In the genomic region with DNA sequence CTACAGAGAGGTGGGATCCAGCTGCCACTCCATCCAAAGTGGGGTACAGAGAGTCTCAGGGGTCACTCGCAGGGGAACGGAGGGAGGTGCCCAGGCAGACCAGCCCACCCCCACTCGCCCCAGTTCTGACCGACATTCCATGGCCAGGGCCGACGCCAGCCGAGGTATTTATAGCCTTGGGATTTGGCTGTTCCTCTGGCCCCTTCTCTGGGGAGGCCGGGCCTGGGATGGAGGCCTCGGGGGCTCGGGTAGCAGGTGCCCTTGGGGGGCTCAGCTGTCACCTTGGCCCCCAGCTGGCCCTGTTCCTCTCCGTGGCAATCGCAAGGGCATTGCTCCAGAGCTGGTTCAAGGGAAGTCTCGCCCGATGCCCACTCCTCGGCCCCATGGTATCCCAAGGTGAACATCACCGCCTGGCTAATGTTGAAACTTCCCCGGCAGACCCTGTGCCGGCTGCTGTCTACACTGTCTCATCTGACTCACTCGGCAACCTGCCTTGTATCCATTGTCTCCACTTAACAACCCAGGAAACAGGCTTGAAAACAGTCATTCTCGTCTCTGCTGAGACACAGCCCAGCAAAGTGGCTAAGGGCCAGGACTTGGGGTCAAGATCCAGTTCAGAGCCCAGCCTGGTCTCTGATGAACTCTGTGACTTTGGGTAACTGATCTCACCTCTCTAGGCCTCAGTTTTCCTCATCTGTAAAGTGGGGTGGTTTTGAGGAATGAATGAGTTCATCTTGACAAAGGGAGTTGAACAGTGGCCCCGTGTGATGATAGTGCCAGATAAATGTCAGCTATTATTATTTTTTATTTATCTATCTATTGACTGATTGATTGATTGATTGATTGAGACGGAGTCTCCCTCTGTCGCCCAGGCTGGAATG, we compare ENCODE assay signal across 14 cellular contexts. TPM values are rescaled to one million over a fixed set of nuclear protein-coding genes. Genes with fewer than 3 reads are reported as not detected.
A peak's percentile ranks its signal among the peaks of the same experiment; 100 is the strongest.
DNase-seq lines count a peak whose midpoint lies in the region; ATAC-seq, FAIRE-seq and TF ChIP-seq lines count a peak whose summit lies in the region.
"Had no signal": no experiment of that assay in that cellular context is flagged by ENCODE, and none has a peak within 500 bp of the region (broad histone marks: within the 10 kb centered on the region; RNA-seq: fewer than 3 reads in every experiment).

No MANE protein-coding gene starts in this region.

- TF ChIP-seq EP300 in stomach (IDR thresholded peaks at IDR 0.05), result no peak

- peaks cover 3% of the 10 kb centered on the region for H3K4me1 Mint-ChIP-seq in endothelial cell (ENCODE audit: unreplicated experiment)
- no peaks in the 10 kb centered on the region for H3K4me1 Mint-ChIP-seq in Caco-2 (ENCODE audit: low read depth, unreplicated experiment)

- TF ChIP-seq CTCF in endothelial cell (IDR thresholded peaks at IDR 0.05; ENCODE audit: unreplicated experiment) (no peak), stomach (IDR thresholded peaks at IDR 0.05) (no peak), Caco-2 (IDR thresholded peaks at IDR 0.05; ENCODE audit: insufficient read depth in 1 of 2, low read depth in 1 of 2, low read length in 1 of 2, severe bottlenecking in 1 of 2, unreplicated experiment in 1 of 2) (no peak), omental fat pad (IDR thresholded peaks at IDR 0.05) (no peak)

- TF ChIP-seq POLR2A in stomach (IDR thresholded peaks at IDR 0.05), result no peak

- H3K27ac ChIP-seq in layer of hippocampus (ENCODE audit: low read depth, low read length) (peak overlapping the region; percentile 46), stomach (peak overlapping the region in 4 of 5 donors; percentile 27 to 79 (median 51))

- H3K36me3 ChIP-seq in stomach (peaks cover 23 to 60% (median 53%) of the 10 kb centered on the region in 4 donors), Caco-2 (ENCODE audit: control insufficient read depth, insufficient read depth, low read length) (no peaks in the 10 kb centered on the region)

- H3K27me3 Mint-ChIP-seq in endothelial cell (ENCODE audit: unreplicated experiment) (peaks cover 5% of the 10 kb centered on the region), Caco-2 (ENCODE audit: insufficient read depth, unreplicated experiment) (no peaks in the 10 kb centered on the region)
- H3K27me3 Mint-ChIP-seq: activated naive CD8-positive, alpha-beta T cell treated with anti-CD3 and anti-CD28 coated beads for 36 hours; CD4-positive, CD25-positive, alpha-beta regulatory T cell had no signal

- intact Hi-C loops in stomach (cut with DNase I; ENCODE audit: low total_unique reads), result no loop called here
- intact Hi-C loops in Caco-2 (cut with micrococcal nuclease; ENCODE audit: unreplicated experiment), result no loop called here

- H3K4me3 ChIP-seq in stomach (no peak overlapping the region), Caco-2 (ENCODE audit: low read depth, low read length) (no peak overlapping the region)

- H3K9me3 ChIP-seq in stomach, result no peaks in the 10 kb centered on the region
- no peaks in the 10 kb centered on the region for H3K9me3 ChIP-seq in Caco-2

- ATAC-seq in GM18502 (IDR thresholded peaks at IDR 0.05; ENCODE audit: poor library complexity, unreplicated experiment) (no peak), omental fat pad (ENCODE audit: low FRiP score) (no peak)

- BruUV-seq in Caco-2 (replicated peaks; lab: Mats Ljungman, UMichigan), result no TSS peak

- H3K4me3 Mint-ChIP-seq in endothelial cell (ENCODE audit: unreplicated experiment) (peak overlapping the region; percentile 73), Caco-2 (ENCODE audit: unreplicated experiment) (no peak overlapping the region)
- H3K4me3 Mint-ChIP-seq: activated naive CD8-positive, alpha-beta T cell treated with anti-CD3 and anti-CD28 coated beads for 36 hours; CD4-positive, CD25-positive, alpha-beta regulatory T cell had no signal

- POLR2A ChIA-PET in Caco-2 (lab: Charles Lee), result no interaction called here

- whole genome bisulfite sequencing in stomach, 5 donors, result 73 to 90% (median 86%) methylated on average over 22 to 23 of the region's 23 CpGs

- H3K36me3 Mint-ChIP-seq in endothelial cell (ENCODE audit: low read depth, unreplicated experiment), result peaks cover 7% of the 10 kb centered on the region
- no peaks in the 10 kb centered on the region for H3K36me3 Mint-ChIP-seq in Caco-2 (ENCODE audit: insufficient read depth, unreplicated experiment)
- H3K36me3 Mint-ChIP-seq: CD4-positive, CD25-positive, alpha-beta regulatory T cell had no signal

- CTCF ChIA-PET in Caco-2 (lab: Charles Lee), result no interaction called here

- H3K9me3 Mint-ChIP-seq in endothelial cell (ENCODE audit: unreplicated experiment) (no peaks in the 10 kb centered on the region), Caco-2 (ENCODE audit: unreplicated experiment) (no peaks in the 10 kb centered on the region)
- H3K9me3 Mint-ChIP-seq: activated naive CD8-positive, alpha-beta T cell treated with anti-CD3 and anti-CD28 coated beads for 36 hours; CD4-positive, CD25-positive, alpha-beta regulatory T cell had no signal

- peaks cover 7 to 41% (median 21%) of the 10 kb centered on the region in 4 donors for H3K4me1 ChIP-seq in stomach
- no peaks in the 10 kb centered on the region for H3K4me1 ChIP-seq in Caco-2

- peak; percentile 18 for DNase-seq in RCC 7860 (ENCODE audit: low spot score)
- no peak for DNase-seq in endothelial cell (ENCODE audit: low spot score)
- DNase-seq in stomach, result no peak
- no peak for DNase-seq in NCI-H1436 treated with DMSO at 0.1 percent for 48 hours (lab: John Stamatoyannopoulos, UW)
- no peak for DNase-seq in Caco-2
- DNase-seq in omental fat pad (ENCODE audit: low spot score), result no peak
- DNase-seq: activated naive CD8-positive, alpha-beta T cell treated with anti-CD3 and anti-CD28 coated beads for 36 hours; CD4-positive, CD25-positive, alpha-beta regulatory T cell; NCI-H446 treated with DMSO at 0.1 percent for 48 hours; retina had no signal

- H3K27me3 ChIP-seq in layer of hippocampus (ENCODE audit: control insufficient read depth, insufficient read depth, low read length), result no peaks in the 10 kb centered on the region
- H3K27me3 ChIP-seq in stomach, result no peaks in the 10 kb centered on the region
- no peaks in the 10 kb centered on the region for H3K27me3 ChIP-seq in Caco-2 (replicated peaks; ENCODE audit: control insufficient read depth, insufficient read depth, low read length)

- no peak for FAIRE-seq in RCC 7860 (lab: Jason Lieb, UNC)

- H3K27ac Mint-ChIP-seq in endothelial cell (ENCODE audit: unreplicated experiment), result no peak overlapping the region
- H3K27ac Mint-ChIP-seq in Caco-2 (ENCODE audit: unreplicated experiment), result no peak overlapping the region
- H3K27ac Mint-ChIP-seq: activated naive CD8-positive, alpha-beta T cell treated with anti-CD3 and anti-CD28 coated beads for 36 hours had no signal

RNA-seq across cellular contexts. Expression of gene PRKACA, which starts 9.7 kb away (rescaled TPM):
- total RNA-seq in endothelial cell (ENCODE audit: unreplicated experiment) (122 TPM), stomach (100 to 1,000 TPM in 1 of 5 donors, 10 to 100 TPM in 4; 14.7 to 159 (median 26.6) TPM), Caco-2 (2022) (46.4 and 51.9 TPM in 2 replicates), omental fat pad (10 to 100 TPM; 31.5 to 56.1 (median 45.1) TPM)
- polyA plus RNA-seq in stomach, result 10 to 100 TPM; 27.7 to 43.8 (median 38.2) TPM

RNA-seq across cellular contexts. Expression of gene SAMD1, which starts 17.3 kb away (rescaled TPM):
- total RNA-seq in endothelial cell (ENCODE audit: unreplicated experiment) (29.5 TPM), stomach (100 to 1,000 TPM in 1 of 5 donors, 10 to 100 TPM in 3, 1 to 10 TPM in 1; 4.8 to 228 (median 24.6) TPM), Caco-2 (2022) (38.3 and 47.1 TPM in 2 replicates), omental fat pad (10 to 100 TPM in 2 of 4 donors, 1 to 10 TPM in 2; 8.6 to 22.5 (median 10.8) TPM)
- polyA plus RNA-seq in stomach, result 10 to 100 TPM; 16.3 to 29.1 (median 22.4) TPM

RNA-seq across cellular contexts. Expression of gene C19orf67, which starts 22.2 kb away (rescaled TPM):
- total RNA-seq in endothelial cell (ENCODE audit: unreplicated experiment), result not detected
- not detected for total RNA-seq in stomach
- polyA plus RNA-seq in stomach, result under 1 TPM in 1 of 3 donors, not detected in 2; 0.50 TPM
- not detected in 2 replicates for total RNA-seq in Caco-2 (2022)
- not detected for total RNA-seq in omental fat pad
- total RNA-seq: activated naive CD8-positive, alpha-beta T cell treated with anti-CD3 and anti-CD28 coated beads for 36 hours; CD4-positive, CD25-positive, alpha-beta regulatory T cell; mononuclear cell; temporal lobe had no signal
- polyA plus RNA-seq: CD4-positive, CD25-positive, alpha-beta regulatory T cell had no signal

RNA-seq across cellular contexts. Expression of gene ASF1B, which starts 28.6 kb away (rescaled TPM):
- 7.1 TPM for total RNA-seq in endothelial cell (ENCODE audit: unreplicated experiment)
- 100 to 1,000 TPM in 1 of 5 donors, 1 to 10 TPM in 3, not detected in 1; 2.6 to 120 (median 5.5) TPM for total RNA-seq in stomach
- 10 to 100 TPM in 1 of 3 donors, 1 to 10 TPM in 2; 5.7 to 11.0 (median 8.8) TPM for polyA plus RNA-seq in stomach
- total RNA-seq in Caco-2 (2022), result 37.7 and 40.2 TPM in 2 replicates
- total RNA-seq in omental fat pad, result 1 to 10 TPM in 1 of 4 donors, under 1 TPM in 2, not detected in 1; 0.37 to 2.5 (median 0.95) TPM

RNA-seq across cellular contexts. Expression of gene MISP3, which starts 35.2 kb away (rescaled TPM):
- total RNA-seq in endothelial cell (ENCODE audit: unreplicated experiment), result not detected
- total RNA-seq in stomach, result 10 to 100 TPM in 4 of 5 donors, 1 to 10 TPM in 1; 2.0 to 88.7 (median 34.1) TPM
- 10 to 100 TPM; 14.9 to 29.8 (median 25.1) TPM for polyA plus RNA-seq in stomach
- total RNA-seq in Caco-2 (2022), result 5.2 TPM in 2 replicates
- 1 to 10 TPM in 3 of 4 donors, not detected in 1; 1.6 to 3.0 (median 2.8) TPM for total RNA-seq in omental fat pad
